ENCODE assay signal across 8 cellular contexts in the genomic region with DNA sequence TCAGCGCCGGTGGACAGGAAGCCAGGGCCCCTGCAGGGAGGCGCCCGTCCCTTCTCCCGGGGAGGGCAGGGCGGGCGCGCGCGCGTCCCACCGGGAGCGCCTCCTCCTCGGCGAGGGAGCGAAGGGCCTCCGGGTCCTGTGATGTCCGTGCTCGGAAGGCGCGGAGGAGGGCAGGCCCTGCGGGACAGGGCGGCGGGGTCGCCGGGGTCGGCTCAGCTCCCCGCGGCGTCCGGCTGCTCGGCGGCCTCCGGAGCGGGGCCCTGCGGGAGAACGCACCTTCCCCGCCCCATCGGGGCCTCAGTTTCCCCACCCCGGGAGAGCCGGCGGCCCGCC. TPM values are rescaled to one million over a fixed set of nuclear protein-coding genes. Genes with fewer than 3 reads are reported as not detected.
DNase-seq lines count a peak whose midpoint lies in the region; ATAC-seq and TF ChIP-seq lines count a peak whose summit lies in the region.

No MANE protein-coding gene starts in this region.

- no peak for TF ChIP-seq POLR2A in gastroesophageal sphincter (IDR thresholded peaks at IDR 0.05)

- no peak for TF ChIP-seq EP300 in gastroesophageal sphincter (IDR thresholded peaks at IDR 0.05)

- WGBS in gastroesophageal sphincter (ENCODE audit: low coverage in 1 of 2), 2 donors: no CpG with 5 or more reads among the region's 43 CpGs

- ATAC-seq in GM19463 (IDR thresholded peaks at IDR 0.05; ENCODE audit: unreplicated experiment) (peak; percentile 37), HG03565 (IDR thresholded peaks at IDR 0.05; ENCODE audit: unreplicated experiment) (peak; percentile 24), gastroesophageal sphincter (peak; percentile 20), HG03521 (IDR thresholded peaks at IDR 0.05; ENCODE audit: unreplicated experiment) (no peak)
- peak; percentile 48 for ATAC-seq in activated CD8-positive, alpha-beta T cell treated with anti-CD3 and anti-CD28 coated beads, Interleukin-2, amount 10 ng/mL, durations not matched to agents 7 days and 5 days

- no peaks in the 10 kb centered on the region for H3K9me3 Mint-ChIP-seq in activated CD8-positive, alpha-beta T cell treated with anti-CD3 and anti-CD28 coated beads, Interleukin-2, amount 10 ng/mL, durations not matched to agents 7 days and 5 days (ENCODE audit: insufficient read depth)

- H3K27me3 ChIP-seq in gastroesophageal sphincter (no peaks in the 10 kb centered on the region), parathyroid adenoma (ENCODE audit: control insufficient read depth, insufficient read depth, low read length) (no peaks in the 10 kb centered on the region)

- no peak overlapping the region for H3K9ac ChIP-seq in parathyroid adenoma

- peak overlapping the region; percentile 83 for H2AFZ ChIP-seq in parathyroid adenoma

- peaks cover 2% of the 10 kb centered on the region for H3K36me3 Mint-ChIP-seq in activated CD8-positive, alpha-beta T cell treated with anti-CD3 and anti-CD28 coated beads, Interleukin-2, amount 10 ng/mL, durations not matched to agents 7 days and 5 days (ENCODE audit: low read depth)

- peak overlapping the region; percentile 63 for H3K27ac Mint-ChIP-seq in activated CD8-positive, alpha-beta T cell treated with anti-CD3 and anti-CD28 coated beads, Interleukin-2, amount 10 ng/mL, durations not matched to agents 7 days and 5 days

- H3K27ac ChIP-seq in gastroesophageal sphincter (peak overlapping the region in 3 of 4 donors; percentile 61 to 83 (median 75)), parathyroid adenoma (no peak overlapping the region)

- H3K4me3 Mint-ChIP-seq in activated CD8-positive, alpha-beta T cell treated with anti-CD3 and anti-CD28 coated beads, Interleukin-2, amount 10 ng/mL, durations not matched to agents 7 days and 5 days: peak overlapping the region; percentile 87

- peaks cover 13% of the 10 kb centered on the region for H3K4me1 Mint-ChIP-seq in activated CD8-positive, alpha-beta T cell treated with anti-CD3 and anti-CD28 coated beads, Interleukin-2, amount 10 ng/mL, durations not matched to agents 7 days and 5 days (ENCODE audit: low read depth)

- H3K4me1 ChIP-seq in gastroesophageal sphincter (peaks cover 0 to 40% (median 11%) of the 10 kb centered on the region in 3 donors), parathyroid adenoma (peaks cover 3% of the 10 kb centered on the region)

- no peaks in the 10 kb centered on the region for H3K79me2 ChIP-seq in parathyroid adenoma

- peaks cover 0 to 4% of the 10 kb centered on the region in 2 donors for H3K36me3 ChIP-seq in gastroesophageal sphincter
- no peaks in the 10 kb centered on the region for H3K36me3 ChIP-seq in parathyroid adenoma (ENCODE audit: control insufficient read depth, insufficient read depth, low read length)

- CTCF ChIA-PET in activated CD8-positive, alpha-beta T cell treated with anti-CD3 and anti-CD28 coated beads, Interleukin-2, amount 10 ng/mL, durations not matched to agents 7 days and 5 days (lab: Charles Lee): interaction anchor here (0.6 to 2.2 kb wide), 28 partner anchors 9 to 327 kb away, joined by 3 to 14 read pairs (median 4); a partner anchor contains a TSS

- peaks cover 10% of the 10 kb centered on the region for H3K27me3 Mint-ChIP-seq in activated CD8-positive, alpha-beta T cell treated with anti-CD3 and anti-CD28 coated beads, Interleukin-2, amount 10 ng/mL, durations not matched to agents 7 days and 5 days (ENCODE audit: low read depth)

- POLR2A ChIA-PET in activated CD8-positive, alpha-beta T cell treated with anti-CD3 and anti-CD28 coated beads, Interleukin-2, amount 10 ng/mL, durations not matched to agents 7 days and 5 days (lab: Charles Lee): interaction anchor here (0.9 to 1.4 kb wide), 5 partner anchors 10 to 182 kb away, joined by 3 to 7 read pairs (median 4); a partner anchor contains a TSS

- H3K9me3 ChIP-seq in gastroesophageal sphincter: no peaks in the 10 kb centered on the region
- H3K9me3 ChIP-seq in parathyroid adenoma (ENCODE audit: control insufficient read depth, low read length): no peaks in the 10 kb centered on the region

- no peak for TF ChIP-seq CTCF in gastroesophageal sphincter (IDR thresholded peaks at IDR 0.05)
- TF ChIP-seq CTCF in parathyroid adenoma (IDR thresholded peaks at IDR 0.05): no peak

- H3K4me3 ChIP-seq in gastroesophageal sphincter (peak overlapping the region; percentile 56 to 99), parathyroid adenoma (ENCODE audit: low read depth, low read length) (peak overlapping the region; percentile 60)

- DNase-seq in COLO668 (lab: John Stamatoyannopoulos, UW; ENCODE audit: unreplicated experiment) (peak; percentile 76), cerebellar cortex (ENCODE audit: low spot score) (no peak)
- DNase-seq in activated CD8-positive, alpha-beta T cell treated with anti-CD3 and anti-CD28 coated beads, Interleukin-2, amount 10 ng/mL, durations not matched to agents 7 days and 5 days: peak; percentile 43

- peak overlapping the region; percentile 80 for H3K4me2 ChIP-seq in parathyroid adenoma (ENCODE audit: low read length)

RNA-seq across cellular contexts. Expression of a gene that starts 0.3 kb away (rescaled TPM):
- total RNA-seq in activated CD8-positive, alpha-beta T cell treated with anti-CD3 and anti-CD28 coated beads, Interleukin-2, amount 10 ng/mL, durations not matched to agents 7 days and 5 days: 10 to 100 TPM in 1 of 2 experiments, 1 to 10 TPM in 1; 10.0 to 10.9 TPM
- total RNA-seq in gastroesophageal sphincter: 10 to 100 TPM in 2 of 4 donors, 1 to 10 TPM in 2; 3.7 to 29.7 (median 10.9) TPM

RNA-seq across cellular contexts. Expression of a gene that starts 0.6 kb away (rescaled TPM):
- total RNA-seq in activated CD8-positive, alpha-beta T cell treated with anti-CD3 and anti-CD28 coated beads, Interleukin-2, amount 10 ng/mL, durations not matched to agents 7 days and 5 days: under 1 TPM; 0.52 to 0.58 TPM
- total RNA-seq in gastroesophageal sphincter: 1 to 10 TPM; 1.1 to 4.2 (median 3.0) TPM

RNA-seq across cellular contexts. Expression of a gene that starts 18.5 kb away (rescaled TPM):
- total RNA-seq in activated CD8-positive, alpha-beta T cell treated with anti-CD3 and anti-CD28 coated beads, Interleukin-2, amount 10 ng/mL, durations not matched to agents 7 days and 5 days: not detected
- total RNA-seq in gastroesophageal sphincter: under 1 TPM in 1 of 4 donors, not detected in 3; 0.57 TPM

RNA-seq across cellular contexts. Expression of a gene that starts 36.5 kb away (rescaled TPM):
- 10 to 100 TPM; 55.0 to 59.0 TPM for total RNA-seq in activated CD8-positive, alpha-beta T cell treated with anti-CD3 and anti-CD28 coated beads, Interleukin-2, amount 10 ng/mL, durations not matched to agents 7 days and 5 days
- 10 to 100 TPM; 38.1 to 63.5 (median 49.1) TPM for total RNA-seq in gastroesophageal sphincter
